Comparison of ENCODE assay signal across 20 cellular contexts in the genomic region with DNA sequence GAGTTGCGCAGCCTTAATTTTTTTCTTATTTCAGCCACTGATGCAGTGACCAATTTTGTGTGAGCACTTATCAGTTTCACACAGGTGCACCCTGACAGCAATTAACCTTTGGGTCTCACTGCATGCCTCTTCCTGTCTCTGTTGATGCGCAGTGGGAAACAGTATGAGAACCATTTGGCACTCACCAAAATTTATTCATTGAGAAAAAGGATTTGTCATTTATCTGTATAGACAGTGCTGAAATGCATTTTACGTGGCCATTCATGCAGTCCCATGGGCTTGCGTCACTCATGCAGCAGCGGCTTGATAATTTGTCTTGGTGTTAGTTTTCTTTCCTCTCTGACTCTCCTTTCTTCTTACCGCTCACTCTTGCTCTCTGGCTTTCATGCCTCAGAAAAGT.
"Had no signal": no experiment of that assay in that cellular context is flagged by ENCODE, and none has a peak within 500 bp of the region (broad histone marks: within the 10 kb centered on the region; RNA-seq: fewer than 3 reads in every experiment).

No MANE protein-coding gene starts in this region.

- H3K4me3 Mint-ChIP-seq: activated CD4-positive, alpha-beta T cell treated with anti-CD3 and anti-CD28 coated beads, Interleukin-2, amount 10 ng/mL, durations not matched to agents 7 days and 5 days; activated T-helper 1 cell treated with anti-CD3 and anti-CD28 coated beads, Interleukin-12 subunit alpha, Interleukin-12 subunit beta, Interleukin-2, Interleukin-4 antibody, amounts not matched to agents 30 ng/mL and 10 ng/mL and 1 ng/mL, durations not matched to agents 14 hours and 24 hours and 36 hours; nephron; stimulated activated naive CD8-positive, alpha-beta T cell treated with anti-CD3 and anti-CD28 coated beads, Interleukin-15, Interleukin-2, amounts not matched to agents 100 ng/mL and 50 ng/mL, for 24 hours; T-cell had no signal

- FAIRE-seq: colon, small intestine had no signal

- DNase-seq: activated CD4-positive, alpha-beta T cell treated with anti-CD3 and anti-CD28 coated beads, Interleukin-2, amount 10 ng/mL, durations not matched to agents 7 days and 5 days; activated CD8-positive, alpha-beta memory T cell treated with anti-CD3 and anti-CD28 coated beads for 24 hours; anterior cingulate cortex; esophagus squamous epithelium; foreskin keratinocyte; glutamatergic neuron; occipital lobe; small intestine; stimulated activated CD4-positive, alpha-beta T cell treated with anti-CD3 and anti-CD28 coated beads, Interleukin-4, amount 100 ng/mL, for 4 hours; stimulated activated CD8-positive, alpha-beta memory T cell treated with anti-CD3 and anti-CD28 coated beads, Interleukin-4, amount 100 ng/mL, for 48 hours; T-cell; T-helper 9 cell had no signal

- ATAC-seq: foreskin keratinocyte, T-cell had no signal

- H3K4me1 ChIP-seq: esophagus squamous epithelium, foreskin keratinocyte, suprapubic skin had no signal

- H3K4me1 Mint-ChIP-seq: activated CD4-positive, alpha-beta T cell treated with anti-CD3 and anti-CD28 coated beads, Interleukin-2, amount 10 ng/mL, durations not matched to agents 7 days and 5 days; T-cell had no signal

- H3K36me3 Mint-ChIP-seq: T-cell had no signal

- H3K27ac Mint-ChIP-seq: activated CD4-positive, alpha-beta T cell treated with anti-CD3 and anti-CD28 coated beads, Interleukin-2, amount 10 ng/mL, durations not matched to agents 7 days and 5 days; activated T-helper 1 cell treated with anti-CD3 and anti-CD28 coated beads, Interleukin-12 subunit alpha, Interleukin-12 subunit beta, Interleukin-2, Interleukin-4 antibody, amounts not matched to agents 30 ng/mL and 10 ng/mL and 1 ng/mL, durations not matched to agents 14 hours and 24 hours and 36 hours; nephron; progenitor cell of endocrine pancreas; stimulated activated naive CD8-positive, alpha-beta T cell treated with anti-CD3 and anti-CD28 coated beads, Interleukin-15, Interleukin-2, amounts not matched to agents 100 ng/mL and 50 ng/mL, for 24 hours; T-cell had no signal

- H3K9me3 ChIP-seq: esophagus squamous epithelium, right atrium auricular region, suprapubic skin had no signal

- H3K9me3 Mint-ChIP-seq: activated CD4-positive, alpha-beta T cell treated with anti-CD3 and anti-CD28 coated beads, Interleukin-2, amount 10 ng/mL, durations not matched to agents 7 days and 5 days; activated T-helper 1 cell treated with anti-CD3 and anti-CD28 coated beads, Interleukin-12 subunit alpha, Interleukin-12 subunit beta, Interleukin-2, Interleukin-4 antibody, amounts not matched to agents 30 ng/mL and 10 ng/mL and 1 ng/mL, durations not matched to agents 14 hours and 24 hours and 36 hours; nephron; stimulated activated naive CD8-positive, alpha-beta T cell treated with anti-CD3 and anti-CD28 coated beads, Interleukin-15, Interleukin-2, amounts not matched to agents 100 ng/mL and 50 ng/mL, for 24 hours; T-cell had no signal

- H3K27me3 ChIP-seq: cardiac muscle cell, esophagus squamous epithelium, foreskin keratinocyte, right atrium auricular region, suprapubic skin had no signal

- H3K4me3 ChIP-seq: cardiac muscle cell, esophagus squamous epithelium, right atrium auricular region, suprapubic skin had no signal

- H3K36me3 ChIP-seq: cardiac muscle cell, esophagus squamous epithelium, right atrium auricular region, suprapubic skin had no signal

- H3K27me3 Mint-ChIP-seq: progenitor cell of endocrine pancreas had no signal

- H3K27ac ChIP-seq: cardiac muscle cell, esophagus squamous epithelium, foreskin keratinocyte, right atrium auricular region, suprapubic skin had no signal
